Comparison of ENCODE assay signal across 1 cellular context in genomic region chr9:106419737-106420136, GRCh38.
TF ChIP-seq lines count a peak whose summit lies in the region.

No MANE protein-coding gene starts in this region.

TF ChIP-seq in H1, 55 proteins besides CTCF, POLR2A, EP300 and RAD21:
- TF ChIP-seq HDAC6 (IDR thresholded peaks at IDR 0.05; ENCODE audit: low read depth, low read length) = no peak
- TF ChIP-seq TAF7 (optimal IDR thresholded peaks at IDR 0.05; ENCODE audit: borderline replicate concordance, low read depth, low read length) = no peak
- no peak for TF ChIP-seq HDAC2 (IDR thresholded peaks at IDR 0.05; ENCODE audit: borderline replicate concordance in 1 of 2, low read depth in 2 of 2, low read length in 2 of 2)
- no peak for TF ChIP-seq ATF2 (IDR thresholded peaks at IDR 0.05; ENCODE audit: low read length)
- no peak for TF ChIP-seq SP2 (IDR thresholded peaks at IDR 0.05; ENCODE audit: low read length)
